9 cellular contexts compared by ENCODE assay signal in the genomic region with DNA sequence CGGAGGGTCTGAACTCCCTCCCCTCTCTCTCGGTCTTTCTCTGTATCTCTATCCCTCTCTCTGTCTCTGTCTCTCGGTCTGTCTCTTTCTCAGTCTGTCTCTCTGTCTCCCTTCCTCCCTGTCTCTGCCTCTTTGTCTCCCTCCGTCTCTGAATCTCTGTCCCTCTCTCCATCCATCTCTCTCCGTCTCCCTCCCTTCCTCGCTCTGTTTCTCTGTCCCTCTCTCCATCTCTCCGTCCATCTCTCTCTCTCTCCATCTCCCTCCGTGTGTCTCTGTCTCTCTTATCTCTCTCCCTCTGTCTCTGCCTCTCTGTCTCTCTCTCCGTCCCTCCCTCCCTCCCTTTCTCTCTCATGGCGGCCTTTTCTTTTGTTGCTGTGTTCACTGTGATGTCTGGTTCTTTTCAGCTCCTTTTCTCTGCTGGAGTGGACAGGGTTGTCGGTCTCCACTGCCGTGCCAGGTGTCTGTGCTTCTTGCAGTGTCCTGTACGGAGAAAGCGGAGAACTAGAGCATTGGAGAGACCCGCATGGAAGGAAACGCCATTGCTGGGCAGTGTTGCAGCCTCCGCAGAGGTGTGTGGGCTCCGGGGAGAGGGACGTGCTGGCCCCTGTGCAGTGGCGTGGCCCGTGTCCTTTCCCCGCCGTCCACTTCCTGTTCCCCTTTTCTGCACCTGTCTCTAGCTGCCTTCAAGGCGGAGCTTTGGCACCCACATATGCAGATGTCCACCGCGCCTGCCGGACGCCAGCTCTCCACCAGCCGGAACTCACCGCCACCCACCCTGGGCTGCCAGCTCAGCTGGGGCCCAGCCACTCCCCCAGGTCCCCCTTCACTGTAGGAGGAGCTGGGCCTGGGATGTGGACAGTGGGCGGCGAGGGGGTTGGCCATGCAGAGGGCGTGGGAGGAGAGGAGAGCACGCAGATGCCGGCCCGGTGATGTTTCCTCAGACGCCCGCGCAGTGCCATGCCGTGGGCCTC.
A peak's percentile ranks its signal among the peaks of the same experiment; 100 is the strongest.
DNase-seq lines count a peak whose midpoint lies in the region; ATAC-seq and TF ChIP-seq lines count a peak whose summit lies in the region.
"Had no signal": no experiment of that assay in that cellular context is flagged by ENCODE, and none has a peak within 500 bp of the region (broad histone marks: within the 10 kb centered on the region; RNA-seq: fewer than 3 reads in every experiment).

No MANE protein-coding gene starts in this region.

- no peak overlapping the region for H3K4me2 ChIP-seq in trophoblast cell (ENCODE audit: low read length)

- H3K9me3 Mint-ChIP-seq in chondrocyte (ENCODE audit: low read depth): no peaks in the 10 kb centered on the region

- peaks cover 3 to 16% of the 10 kb centered on the region in 2 donors for H3K36me3 ChIP-seq in psoas muscle (ENCODE audit: insufficient read depth in 1 of 2, low read depth in 1 of 2)
- H3K36me3 ChIP-seq in trophoblast cell (ENCODE audit: control insufficient read depth in 1 of 2, insufficient read depth in 2 of 2, low read length in 2 of 2): no peaks in the 10 kb centered on the region

- H4K12ac ChIP-seq in trophoblast cell (ENCODE audit: low read depth, low read length): no peak overlapping the region

- no peak overlapping the region for H2BK5ac ChIP-seq in trophoblast cell (ENCODE audit: low read depth, low read length, poor library complexity)

- intact Hi-C loops in psoas muscle (cut with DNase I): loop anchor here in 1 of 2 donors (5.0 to 10.0 kb wide), 2 partner anchors 56 to 107 kb away; no protein-coding TSS in a partner anchor

- H3K4ac ChIP-seq in trophoblast cell (ENCODE audit: low read depth, low read length): no peak overlapping the region

- no peaks in the 10 kb centered on the region for H3K27me3 ChIP-seq in psoas muscle (ENCODE audit: insufficient read depth in 3 of 3, low read length in 2 of 3)
- no peaks in the 10 kb centered on the region for H3K27me3 ChIP-seq in trophoblast cell (ENCODE audit: insufficient read depth, low read length)

- peaks cover 32% of the 10 kb centered on the region for H3K4me1 Mint-ChIP-seq in chondrocyte (ENCODE audit: low read depth)

- H3K27ac ChIP-seq in psoas muscle (peak overlapping the region; percentile 95), trophoblast cell (ENCODE audit: low read depth, low read length) (no peak overlapping the region)

- no peak overlapping the region for H3K9ac ChIP-seq in trophoblast cell (ENCODE audit: low read length)

- no peak for TF ChIP-seq CTCF in chondrocyte (IDR thresholded peaks at IDR 0.05)
- TF ChIP-seq CTCF in psoas muscle (IDR thresholded peaks at IDR 0.05): no peak

- H3K79me2 ChIP-seq in trophoblast cell (ENCODE audit: control insufficient read depth, insufficient read depth, low read length, poor library complexity): no peaks in the 10 kb centered on the region

- H3K79me1 ChIP-seq in trophoblast cell (ENCODE audit: low read length): peaks cover 4% of the 10 kb centered on the region

- peak; percentile 39 for ATAC-seq in GM18907 (IDR thresholded peaks at IDR 0.05; ENCODE audit: unreplicated experiment)
- peak; percentile 56 for ATAC-seq in HG02798 (IDR thresholded peaks at IDR 0.05; ENCODE audit: poor library complexity, unreplicated experiment)
- ATAC-seq in psoas muscle: no peak
- ATAC-seq in HG03196 (IDR thresholded peaks at IDR 0.05; ENCODE audit: unreplicated experiment): no peak

- H3K9me3 ChIP-seq in psoas muscle (no peaks in the 10 kb centered on the region), trophoblast cell (ENCODE audit: insufficient read depth, low read depth, low read length) (peaks cover 11% of the 10 kb centered on the region)

- no peak overlapping the region for H2AFZ ChIP-seq in trophoblast cell (ENCODE audit: insufficient read depth, low read length, poor library complexity)

- no peak overlapping the region for H4K8ac ChIP-seq in trophoblast cell (ENCODE audit: low read depth, low read length)

- 75 to 85% (median 82%) methylated on average over 38 to 40 of the region's 40 CpGs for WGBS in psoas muscle, 3 donors
- 100% methylated on average over 4 of the region's 40 CpGs for WGBS in trophoblast cell (ENCODE audit: extremely low coverage, insufficient coverage, insufficient read length)

- H2AK5ac ChIP-seq in trophoblast cell (ENCODE audit: low read length): no peak overlapping the region

- H3K27ac Mint-ChIP-seq in chondrocyte (ENCODE audit: unreplicated experiment): peak overlapping the region; percentile 72

- no peak overlapping the region for H3K18ac ChIP-seq in trophoblast cell (ENCODE audit: low read length)

- H2BK120ac ChIP-seq in trophoblast cell (ENCODE audit: insufficient read depth, low read length, poor library complexity): no peak overlapping the region

- DNase-seq in chondrocyte (ENCODE audit: low spot score) (peak; percentile 88), psoas muscle (peak; percentile 30 to 56), DMS114 treated with DMSO at 0.1 percent for 48 hours (lab: John Stamatoyannopoulos, UW; ENCODE audit: unreplicated experiment) (no peak), trophoblast cell (no peak), NCI-H2029 (lab: John Stamatoyannopoulos, UW) (no peak)
- DNase-seq: NCI-H1694 had no signal

- H4K91ac ChIP-seq in trophoblast cell (ENCODE audit: low read depth, low read length): no peak overlapping the region

- no peak overlapping the region for H3K4me3 Mint-ChIP-seq in chondrocyte (ENCODE audit: unreplicated experiment)

- H3K4me3 ChIP-seq in psoas muscle (peak overlapping the region; percentile 73), trophoblast cell (ENCODE audit: low read depth, low read length) (no peak overlapping the region)

- H3K36me3 Mint-ChIP-seq in chondrocyte (ENCODE audit: low read depth): no peaks in the 10 kb centered on the region

- no peak overlapping the region for H3K23ac ChIP-seq in trophoblast cell (ENCODE audit: low read length)

- H3K14ac ChIP-seq in trophoblast cell (ENCODE audit: low read length): no peak overlapping the region

- peaks cover 5% of the 10 kb centered on the region for H3K27me3 Mint-ChIP-seq in chondrocyte (ENCODE audit: low read depth)

- no peak overlapping the region for H2BK12ac ChIP-seq in trophoblast cell (ENCODE audit: low read length)

- H3K4me1 ChIP-seq in psoas muscle (peaks cover 27% of the 10 kb centered on the region), trophoblast cell (ENCODE audit: control insufficient read depth in 1 of 2, insufficient read depth in 2 of 2, low read length in 2 of 2) (peaks cover 9 to 10% of the 10 kb centered on the region in 2 experiments)

Comparison
In these comparisons a context has a peak if more than half of its experiments do, and no peak if none do; other contexts are left out.
1. ATAC-seq: peak in GM18907 (single experiment) and HG02798 (single experiment); none in psoas muscle (0 of 4) and HG03196 (single experiment).
2. DNase-seq: peak in chondrocyte (single experiment) and psoas muscle (2 of 2); none in DMS114 treated with DMSO at 0.1 percent for 48 hours (single experiment), trophoblast cell (0 of 2) and NCI-H2029 (single experiment).